8 cellular contexts compared by ENCODE assay signal in genomic region chr2:37561615-37562569, GRCh38.
A peak's percentile ranks its signal among the peaks of the same experiment; 100 is the strongest.
DNase-seq lines count a peak whose midpoint lies in the region; ATAC-seq and TF ChIP-seq lines count a peak whose summit lies in the region.

No MANE protein-coding gene starts in this region.

- no peak for TF ChIP-seq EP300 in Ishikawa (IDR thresholded peaks at IDR 0.05; ENCODE audit: borderline replicate concordance)

- TF ChIP-seq RAD21 in Ishikawa (IDR thresholded peaks at IDR 0.05; ENCODE audit: low read depth), result no peak

- DNase-seq in GM10248 (ENCODE audit: extremely low spot score), result peak; percentile 18
- DNase-seq in activated naive CD4-positive, alpha-beta T cell treated with anti-CD3 and anti-CD28 coated beads, Interleukin-2, amount 50 U/mL, for 16 hours, result peak; percentile 17
- DNase-seq in lung microvascular endothelial cell (ENCODE audit: low read depth in 2 of 2), result peak; percentile 54 to 88
- no peak for DNase-seq in DMS153 treated with DMSO at 0.1 percent for 48 hours (lab: John Stamatoyannopoulos, UW; ENCODE audit: unreplicated experiment)
- DNase-seq in T-helper 9 cell, result no peak

- peak; percentile 58 for ATAC-seq in GM21723 (IDR thresholded peaks at IDR 0.05; ENCODE audit: unreplicated experiment)
- no peak for ATAC-seq in GM19324 (IDR thresholded peaks at IDR 0.05; ENCODE audit: low FRiP score, unreplicated experiment)

- POLR2A ChIA-PET in GM10248 (lab: Yijun Ruan, JAX), result no interaction called here

- CTCF ChIA-PET in GM10248 (lab: Yijun Ruan, JAX), result interaction anchor here (1.1 to 6.9 kb wide), 8 partner anchors 7 to 146 kb away, joined by 3 to 56 read pairs (median 4); no protein-coding TSS in a partner anchor

- TF ChIP-seq CTCF in GM10248 (IDR thresholded peaks at IDR 0.05; ENCODE audit: control extremely low read depth, extremely low read depth, low read depth, missing control alignments), result no peak

TF ChIP-seq in Ishikawa, 13 proteins besides CTCF, POLR2A, EP300 and RAD21:
- TF ChIP-seq FOXM1 (IDR thresholded peaks at IDR 0.05; ENCODE audit: borderline replicate concordance, low read depth), result no peak
- TF ChIP-seq TAF1 (IDR thresholded peaks at IDR 0.05; ENCODE audit: low read depth), result no peak
- TF ChIP-seq CEBPB (IDR thresholded peaks at IDR 0.05), result no peak
- peak; percentile 41 for TF ChIP-seq MAX (IDR thresholded peaks at IDR 0.05)
- no peak for TF ChIP-seq TEAD4 (IDR thresholded peaks at IDR 0.05)
- TF ChIP-seq TCF12 (IDR thresholded peaks at IDR 0.05; ENCODE audit: low read depth), result no peak
- no peak for TF ChIP-seq CREB1 (IDR thresholded peaks at IDR 0.05; ENCODE audit: low read depth)
- TF ChIP-seq USF1 (IDR thresholded peaks at IDR 0.05), result peak; percentile 94

Comparison
In these comparisons a context has a peak if more than half of its experiments do, and no peak if none do; other contexts are left out.
1. DNase-seq: peak in GM10248 (single experiment), activated naive CD4-positive, alpha-beta T cell treated with anti-CD3 and anti-CD28 coated beads, Interleukin-2, amount 50 U/mL, for 16 hours (single experiment) and lung microvascular endothelial cell (2 of 2); none in DMS153 treated with DMSO at 0.1 percent for 48 hours (single experiment) and T-helper 9 cell (single experiment).